In the genomic region with DNA sequence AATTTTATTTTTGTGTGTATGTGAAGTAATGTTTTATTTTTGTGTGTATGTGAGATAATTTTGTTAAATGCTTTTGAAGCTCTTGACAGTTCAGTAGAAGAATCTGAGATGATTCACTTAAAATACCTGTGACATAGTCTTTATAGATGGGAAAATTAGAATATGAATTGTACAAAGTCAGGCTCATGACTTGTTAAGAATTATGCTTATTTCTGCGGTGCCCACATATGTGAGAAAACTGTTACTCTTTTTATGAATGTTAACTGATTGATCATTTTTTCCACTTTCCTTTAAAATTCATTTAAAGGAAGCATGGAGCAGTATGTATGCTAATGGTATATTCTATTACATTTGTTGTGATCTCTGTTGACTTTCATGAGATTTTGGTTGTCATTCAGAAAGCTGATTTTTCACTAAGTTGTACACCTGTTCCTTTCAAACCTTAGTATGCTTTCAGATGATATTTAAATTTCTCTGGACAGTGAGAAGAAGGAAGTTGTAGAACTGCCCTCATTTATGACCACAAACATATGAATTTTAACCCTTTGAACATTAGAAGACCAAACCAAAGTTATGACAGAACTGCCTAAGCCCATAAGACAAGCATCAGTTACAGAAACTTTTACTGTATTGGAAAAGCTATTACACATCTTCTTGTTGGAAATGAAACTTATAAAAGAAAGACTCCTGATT, we compare ENCODE assay signal across 10 cellular contexts.
A peak's percentile ranks its signal among the peaks of the same experiment; 100 is the strongest.
DNase-seq lines count a peak whose midpoint lies in the region; ATAC-seq and TF ChIP-seq lines count a peak whose summit lies in the region.
"Had no signal": no experiment of that assay in that cellular context is flagged by ENCODE, and none has a peak within 500 bp of the region (broad histone marks: within the 10 kb centered on the region; RNA-seq: fewer than 3 reads in every experiment).

No MANE protein-coding gene starts in this region.

- H3K4me3 Mint-ChIP-seq in naive thymus-derived CD4-positive, alpha-beta T cell = no peak overlapping the region
- no peak overlapping the region for H3K4me3 Mint-ChIP-seq in HFFc6
- H3K4me3 Mint-ChIP-seq: activated CD4-positive, alpha-beta memory T cell treated with anti-CD3 and anti-CD28 coated beads, Interleukin-2, amount 10 ng/mL, durations not matched to agents 7 days and 5 days had no signal

- ATAC-seq in GM18858 (IDR thresholded peaks at IDR 0.05; ENCODE audit: unreplicated experiment) (peak; percentile 34), HG02759 (IDR thresholded peaks at IDR 0.05; ENCODE audit: unreplicated experiment) (peak; percentile 24)
- ATAC-seq in naive thymus-derived CD4-positive, alpha-beta T cell = no peak

- H3K36me3 Mint-ChIP-seq in naive thymus-derived CD4-positive, alpha-beta T cell = peaks cover 10 to 56% (median 46%) of the 10 kb centered on the region in 5 donors
- no peaks in the 10 kb centered on the region for H3K36me3 Mint-ChIP-seq in HFFc6 (ENCODE audit: low read depth)

- H3K27me3 ChIP-seq in osteoblast (ENCODE audit: insufficient read depth, low read length) = no peaks in the 10 kb centered on the region
- H3K27me3 ChIP-seq in naive thymus-derived CD4-positive, alpha-beta T cell (ENCODE audit: control insufficient read depth in 2 of 2, insufficient read depth in 2 of 2, low read length in 2 of 2) = no peaks in the 10 kb centered on the region
- H3K27me3 ChIP-seq: SJCRH30 had no signal

- H3K79me2 ChIP-seq in osteoblast (ENCODE audit: insufficient read depth, low read length) = no peaks in the 10 kb centered on the region

- DNase-seq in AML-193 (lab: John Stamatoyannopoulos, UW) (peak; percentile 20 to 28), NOMO-1 treated with DMSO at 0.1 percent for 48 hours (lab: John Stamatoyannopoulos, UW; ENCODE audit: unreplicated experiment) (peak; percentile 50), osteoblast (ENCODE audit: insufficient read length, low spot score, missing footprints) (no peak), cerebellar cortex (ENCODE audit: low spot score) (no peak), HFFc6 (no peak)
- DNase-seq in naive thymus-derived CD4-positive, alpha-beta T cell = no peak
- DNase-seq: activated CD4-positive, alpha-beta memory T cell treated with anti-CD3 and anti-CD28 coated beads, Interleukin-2, amount 10 ng/mL, durations not matched to agents 7 days and 5 days; SJCRH30 had no signal

- no peaks in the 10 kb centered on the region for H3K9me3 ChIP-seq in osteoblast (ENCODE audit: low read depth, low read length)
- H3K9me3 ChIP-seq in naive thymus-derived CD4-positive, alpha-beta T cell (ENCODE audit: control insufficient read depth in 2 of 3, low read length in 3 of 3) = no peaks in the 10 kb centered on the region
- H3K9me3 ChIP-seq: SJCRH30 had no signal

- POLR2A ChIA-PET in naive thymus-derived CD4-positive, alpha-beta T cell (lab: Charles Lee) = interaction anchor here (0.8 kb wide), 1 partner anchor 41 kb away, joined by 3 read pairs; no protein-coding TSS in a partner anchor

- H3K4me1 ChIP-seq in osteoblast (ENCODE audit: insufficient read depth, low read length) = peaks cover 4% of the 10 kb centered on the region
- no peaks in the 10 kb centered on the region for H3K4me1 ChIP-seq in naive thymus-derived CD4-positive, alpha-beta T cell (ENCODE audit: control insufficient read depth in 2 of 2, insufficient read depth in 2 of 2, low read length in 2 of 2)
- H3K4me1 ChIP-seq: SJCRH30 had no signal

- no peak overlapping the region for H3K27ac Mint-ChIP-seq in naive thymus-derived CD4-positive, alpha-beta T cell
- no peak overlapping the region for H3K27ac Mint-ChIP-seq in HFFc6
- H3K27ac Mint-ChIP-seq: activated CD4-positive, alpha-beta memory T cell treated with anti-CD3 and anti-CD28 coated beads, Interleukin-2, amount 10 ng/mL, durations not matched to agents 7 days and 5 days had no signal

- no peak overlapping the region for H3K4me3 ChIP-seq in osteoblast (ENCODE audit: insufficient read depth, low read length)
- no peak overlapping the region for H3K4me3 ChIP-seq in naive thymus-derived CD4-positive, alpha-beta T cell (ENCODE audit: low read length)
- H3K4me3 ChIP-seq: SJCRH30 had no signal

- CTCF ChIA-PET in naive thymus-derived CD4-positive, alpha-beta T cell (lab: Charles Lee) = interaction anchor here (0.6 kb wide), 1 partner anchor 110 kb away, joined by 3 read pairs; no protein-coding TSS in a partner anchor

- H4K20me1 ChIP-seq in osteoblast (ENCODE audit: insufficient read depth, low read length) = peaks cover 11% of the 10 kb centered on the region

- H3K4me2 ChIP-seq in osteoblast (ENCODE audit: insufficient read depth, low read length) = no peak overlapping the region

- H3K27me3 Mint-ChIP-seq in naive thymus-derived CD4-positive, alpha-beta T cell = no peaks in the 10 kb centered on the region
- H3K27me3 Mint-ChIP-seq in HFFc6 (ENCODE audit: insufficient read depth) = no peaks in the 10 kb centered on the region
- H3K27me3 Mint-ChIP-seq: activated CD4-positive, alpha-beta memory T cell treated with anti-CD3 and anti-CD28 coated beads, Interleukin-2, amount 10 ng/mL, durations not matched to agents 7 days and 5 days had no signal

- no peak for TF ChIP-seq CTCF in osteoblast (IDR thresholded peaks at IDR 0.05; ENCODE audit: extremely low read depth, low read depth, low read length)
- TF ChIP-seq CTCF in HFFc6 (IDR thresholded peaks at IDR 0.05) = no peak

- no peak overlapping the region for H3K27ac ChIP-seq in osteoblast (ENCODE audit: low read depth, low read length)
- no peak overlapping the region for H3K27ac ChIP-seq in naive thymus-derived CD4-positive, alpha-beta T cell (ENCODE audit: low read depth, low read length)
- H3K27ac ChIP-seq: SJCRH30 had no signal

- H3K36me3 ChIP-seq in osteoblast (ENCODE audit: insufficient read depth, low read length) = no peaks in the 10 kb centered on the region
- H3K36me3 ChIP-seq in naive thymus-derived CD4-positive, alpha-beta T cell (ENCODE audit: control insufficient read depth in 2 of 3, insufficient read depth in 3 of 3, low read length in 3 of 3) = peaks cover 0 to 4% (median 0%) of the 10 kb centered on the region in 3 experiments

- H3K4me1 Mint-ChIP-seq in naive thymus-derived CD4-positive, alpha-beta T cell = peaks cover 21 to 38% (median 23%) of the 10 kb centered on the region in 7 donors
- H3K4me1 Mint-ChIP-seq in HFFc6 (ENCODE audit: low read depth) = peaks cover 7% of the 10 kb centered on the region

- intact Hi-C loops in naive thymus-derived CD4-positive, alpha-beta T cell (cut with micrococcal nuclease) = no loop called here

- no peak overlapping the region for H2AFZ ChIP-seq in osteoblast (ENCODE audit: low read length)

- peaks cover 0 to 15% (median 5%) of the 10 kb centered on the region in 11 donors for H3K9me3 Mint-ChIP-seq in naive thymus-derived CD4-positive, alpha-beta T cell
- H3K9me3 Mint-ChIP-seq in HFFc6 = no peaks in the 10 kb centered on the region

Comparison
In these comparisons a context has a peak if more than half of its experiments do, and no peak if none do; other contexts are left out.
1. DNase-seq: peak in AML-193 (2 of 2) and NOMO-1 treated with DMSO at 0.1 percent for 48 hours (single experiment); none in osteoblast (single experiment), cerebellar cortex (single experiment), naive thymus-derived CD4-positive, alpha-beta T cell (0 of 9) and HFFc6 (single experiment).